In the genomic region with DNA sequence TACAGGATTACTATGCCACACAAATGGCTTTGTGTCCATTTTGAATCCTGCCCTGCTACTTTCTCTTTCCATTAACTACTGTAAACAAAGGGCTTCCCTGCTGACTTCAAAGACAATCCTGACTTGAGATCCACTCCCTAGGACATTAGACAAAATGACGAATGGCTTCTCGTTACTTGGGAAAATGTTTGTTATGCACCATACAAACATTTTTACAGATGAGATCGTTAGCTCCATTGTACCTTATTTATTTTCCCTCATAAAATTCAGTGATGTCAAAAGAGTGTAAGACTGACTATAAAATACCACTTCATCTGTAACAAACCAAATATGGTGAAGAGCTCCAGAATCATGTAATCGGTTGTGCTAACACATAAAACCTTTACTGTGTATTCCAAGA, we compare ENCODE assay signal across 1 cellular context.
TF ChIP-seq lines count a peak whose summit lies in the region.

No MANE protein-coding gene starts in this region.

TF ChIP-seq in HEK293, 187 proteins besides CTCF, POLR2A, EP300 and RAD21 (continued from another document and continues in another):
- TF ChIP-seq, protein P1, sequence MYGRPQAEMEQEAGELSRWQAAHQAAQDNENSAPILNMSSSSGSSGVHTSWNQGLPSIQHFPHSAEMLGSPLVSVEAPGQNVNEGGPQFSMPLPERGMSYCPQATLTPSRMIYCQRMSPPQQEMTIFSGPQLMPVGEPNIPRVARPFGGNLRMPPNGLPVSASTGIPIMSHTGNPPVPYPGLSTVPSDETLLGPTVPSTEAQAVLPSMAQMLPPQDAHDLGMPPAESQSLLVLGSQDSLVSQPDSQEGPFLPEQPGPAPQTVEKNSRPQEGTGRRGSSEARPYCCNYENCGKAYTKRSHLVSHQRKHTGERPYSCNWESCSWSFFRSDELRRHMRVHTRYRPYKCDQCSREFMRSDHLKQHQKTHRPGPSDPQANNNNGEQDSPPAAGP (tag by site-specific recombination; IDR thresholded peaks at IDR 0.05), result peak; percentile 66
- TF ChIP-seq GFI1B (tag by site-specific recombination; IDR thresholded peaks at IDR 0.05) (peak; percentile 83), ELK4 (IDR thresholded peaks at IDR 0.05; ENCODE audit: borderline replicate concordance, low read depth, low read length) (no peak), HOXD13 (CRISPR knock-in tag; IDR thresholded peaks at IDR 0.05; ENCODE audit: borderline replicate concordance) (peak; percentile 36; the same call in 1 of the 2 replicates), MEIS1 (CRISPR knock-in tag; IDR thresholded peaks at IDR 0.05; ENCODE audit: borderline replicate concordance) (no peak), ZNF2 (tag by site-specific recombination; IDR thresholded peaks at IDR 0.05) (peak; percentile 74; the same call in 1 of the 2 replicates), ZNF174 (tag by site-specific recombination; IDR thresholded peaks at IDR 0.05) (no peak), ZBTB7A (tag by site-specific recombination; IDR thresholded peaks at IDR 0.05; ENCODE audit: low read depth) (no peak), ZNF626 (tag by site-specific recombination; IDR thresholded peaks at IDR 0.05) (no peak), ZNF600 (tag by site-specific recombination; IDR thresholded peaks at IDR 0.05) (peak; percentile 74; the same call in 1 of the 2 replicates), ZNF544 (tag by site-specific recombination; IDR thresholded peaks at IDR 0.05) (no peak), RBAK (tag by site-specific recombination; IDR thresholded peaks at IDR 0.05) (no peak), ZNF211 (tag by site-specific recombination; IDR thresholded peaks at IDR 0.05; ENCODE audit: low read depth) (no peak), ZNF184 (tag by site-specific recombination; IDR thresholded peaks at IDR 0.05) (no peak), BCL11A (tag by site-specific recombination; IDR thresholded peaks at IDR 0.05; ENCODE audit: low read depth) (peak; percentile 66; the same call in 1 of the 2 replicates), ZNF341 (tag by site-specific recombination; IDR thresholded peaks at IDR 0.05; ENCODE audit: low read depth) (no peak), PRDM4 (tag by site-specific recombination; IDR thresholded peaks at IDR 0.05) (peak; percentile 90), OVOL3 (tag by site-specific recombination; IDR thresholded peaks at IDR 0.05) (peak; percentile 88), ZNF214 (tag by site-specific recombination; IDR thresholded peaks at IDR 0.05; ENCODE audit: borderline replicate concordance) (no peak), ZFP41 (tag by site-specific recombination; IDR thresholded peaks at IDR 0.05; ENCODE audit: borderline replicate concordance) (no peak), ZNF426 (tag by site-specific recombination; IDR thresholded peaks at IDR 0.05) (no peak), SCRT1 (tag by site-specific recombination; IDR thresholded peaks at IDR 0.05; ENCODE audit: borderline replicate concordance) (no peak), ZNF76 (tag by site-specific recombination; IDR thresholded peaks at IDR 0.05; ENCODE audit: borderline replicate concordance, low read depth) (peak; percentile 31; the same call in 1 of the 2 replicates), ZNF473 (tag by site-specific recombination; IDR thresholded peaks at IDR 0.05) (no peak), INSM2 (tag by site-specific recombination; IDR thresholded peaks at IDR 0.05) (peak; percentile 85), KLF7 (tag by site-specific recombination; IDR thresholded peaks at IDR 0.05; ENCODE audit: borderline replicate concordance) (0 out of 2 replicates have a peak, but pooled peaks have one; percentile 22), WT1 (tag by site-specific recombination; IDR thresholded peaks at IDR 0.05) (peak; percentile 99), GLI4 (tag by site-specific recombination; IDR thresholded peaks at IDR 0.05) (no peak), OSR2 (tag by site-specific recombination; IDR thresholded peaks at IDR 0.05) (peak; percentile 97), ZNF394 (tag by site-specific recombination; IDR thresholded peaks at IDR 0.05; ENCODE audit: borderline replicate concordance) (peak; percentile 52; the same call in 1 of the 2 replicates), ZNF354C (tag by site-specific recombination; IDR thresholded peaks at IDR 0.05; ENCODE audit: borderline replicate concordance, low read depth) (no peak), KLF1 (tag by site-specific recombination; IDR thresholded peaks at IDR 0.05) (no peak), ZNF146 (tag by site-specific recombination; IDR thresholded peaks at IDR 0.05) (no peak), PATZ1 (tag by site-specific recombination; IDR thresholded peaks at IDR 0.05) (no peak)
- TF ChIP-seq, protein P2, sequence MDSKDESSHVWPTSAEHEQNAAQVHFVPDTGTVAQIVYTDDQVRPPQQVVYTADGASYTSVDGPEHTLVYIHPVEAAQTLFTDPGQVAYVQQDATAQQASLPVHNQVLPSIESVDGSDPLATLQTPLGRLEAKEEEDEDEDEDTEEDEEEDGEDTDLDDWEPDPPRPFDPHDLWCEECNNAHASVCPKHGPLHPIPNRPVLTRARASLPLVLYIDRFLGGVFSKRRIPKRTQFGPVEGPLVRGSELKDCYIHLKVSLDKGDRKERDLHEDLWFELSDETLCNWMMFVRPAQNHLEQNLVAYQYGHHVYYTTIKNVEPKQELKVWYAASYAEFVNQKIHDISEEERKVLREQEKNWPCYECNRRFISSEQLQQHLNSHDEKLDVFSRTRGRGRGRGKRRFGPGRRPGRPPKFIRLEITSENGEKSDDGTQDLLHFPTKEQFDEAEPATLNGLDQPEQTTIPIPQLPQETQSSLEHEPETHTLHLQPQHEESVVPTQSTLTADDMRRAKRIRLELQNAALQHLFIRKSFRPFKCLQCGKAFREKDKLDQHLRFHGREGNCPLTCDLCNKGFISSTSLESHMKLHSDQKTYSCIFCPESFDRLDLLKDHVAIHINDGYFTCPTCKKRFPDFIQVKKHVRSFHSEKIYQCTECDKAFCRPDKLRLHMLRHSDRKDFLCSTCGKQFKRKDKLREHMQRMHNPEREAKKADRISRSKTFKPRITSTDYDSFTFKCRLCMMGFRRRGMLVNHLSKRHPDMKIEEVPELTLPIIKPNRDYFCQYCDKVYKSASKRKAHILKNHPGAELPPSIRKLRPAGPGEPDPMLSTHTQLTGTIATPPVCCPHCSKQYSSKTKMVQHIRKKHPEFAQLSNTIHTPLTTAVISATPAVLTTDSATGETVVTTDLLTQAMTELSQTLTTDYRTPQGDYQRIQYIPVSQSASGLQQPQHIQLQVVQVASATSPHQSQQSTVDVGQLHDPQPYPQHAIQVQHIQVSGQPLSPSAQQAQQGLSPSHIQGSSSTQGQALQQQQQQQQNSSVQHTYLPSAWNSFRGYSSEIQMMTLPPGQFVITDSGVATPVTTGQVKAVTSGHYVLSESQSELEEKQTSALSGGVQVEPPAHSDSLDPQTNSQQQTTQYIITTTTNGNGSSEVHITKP (tag by site-specific recombination; IDR thresholded peaks at IDR 0.05), result no peak
- TF ChIP-seq, protein P3, sequence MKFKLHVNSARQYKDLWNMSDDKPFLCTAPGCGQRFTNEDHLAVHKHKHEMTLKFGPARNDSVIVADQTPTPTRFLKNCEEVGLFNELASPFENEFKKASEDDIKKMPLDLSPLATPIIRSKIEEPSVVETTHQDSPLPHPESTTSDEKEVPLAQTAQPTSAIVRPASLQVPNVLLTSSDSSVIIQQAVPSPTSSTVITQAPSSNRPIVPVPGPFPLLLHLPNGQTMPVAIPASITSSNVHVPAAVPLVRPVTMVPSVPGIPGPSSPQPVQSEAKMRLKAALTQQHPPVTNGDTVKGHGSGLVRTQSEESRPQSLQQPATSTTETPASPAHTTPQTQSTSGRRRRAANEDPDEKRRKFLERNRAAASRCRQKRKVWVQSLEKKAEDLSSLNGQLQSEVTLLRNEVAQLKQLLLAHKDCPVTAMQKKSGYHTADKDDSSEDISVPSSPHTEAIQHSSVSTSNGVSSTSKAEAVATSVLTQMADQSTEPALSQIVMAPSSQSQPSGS (tag by site-specific recombination; IDR thresholded peaks at IDR 0.05; ENCODE audit: low read depth), result peak; percentile 42; the same call in 1 of the 2 replicates
- TF ChIP-seq, protein P4, sequence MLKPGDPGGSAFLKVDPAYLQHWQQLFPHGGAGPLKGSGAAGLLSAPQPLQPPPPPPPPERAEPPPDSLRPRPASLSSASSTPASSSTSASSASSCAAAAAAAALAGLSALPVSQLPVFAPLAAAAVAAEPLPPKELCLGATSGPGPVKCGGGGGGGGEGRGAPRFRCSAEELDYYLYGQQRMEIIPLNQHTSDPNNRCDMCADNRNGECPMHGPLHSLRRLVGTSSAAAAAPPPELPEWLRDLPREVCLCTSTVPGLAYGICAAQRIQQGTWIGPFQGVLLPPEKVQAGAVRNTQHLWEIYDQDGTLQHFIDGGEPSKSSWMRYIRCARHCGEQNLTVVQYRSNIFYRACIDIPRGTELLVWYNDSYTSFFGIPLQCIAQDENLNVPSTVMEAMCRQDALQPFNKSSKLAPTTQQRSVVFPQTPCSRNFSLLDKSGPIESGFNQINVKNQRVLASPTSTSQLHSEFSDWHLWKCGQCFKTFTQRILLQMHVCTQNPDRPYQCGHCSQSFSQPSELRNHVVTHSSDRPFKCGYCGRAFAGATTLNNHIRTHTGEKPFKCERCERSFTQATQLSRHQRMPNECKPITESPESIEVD (tag by site-specific recombination; IDR thresholded peaks at IDR 0.05), result peak; percentile 98
- TF ChIP-seq, protein P5, sequence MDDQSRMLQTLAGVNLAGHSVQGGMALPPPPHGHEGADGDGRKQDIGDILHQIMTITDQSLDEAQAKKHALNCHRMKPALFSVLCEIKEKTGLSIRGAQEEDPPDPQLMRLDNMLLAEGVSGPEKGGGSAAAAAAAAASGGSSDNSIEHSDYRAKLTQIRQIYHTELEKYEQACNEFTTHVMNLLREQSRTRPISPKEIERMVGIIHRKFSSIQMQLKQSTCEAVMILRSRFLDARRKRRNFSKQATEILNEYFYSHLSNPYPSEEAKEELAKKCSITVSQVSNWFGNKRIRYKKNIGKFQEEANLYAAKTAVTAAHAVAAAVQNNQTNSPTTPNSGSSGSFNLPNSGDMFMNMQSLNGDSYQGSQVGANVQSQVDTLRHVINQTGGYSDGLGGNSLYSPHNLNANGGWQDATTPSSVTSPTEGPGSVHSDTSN (CRISPR knock-in tag; IDR thresholded peaks at IDR 0.05), result no peak
- TF ChIP-seq, protein P6, sequence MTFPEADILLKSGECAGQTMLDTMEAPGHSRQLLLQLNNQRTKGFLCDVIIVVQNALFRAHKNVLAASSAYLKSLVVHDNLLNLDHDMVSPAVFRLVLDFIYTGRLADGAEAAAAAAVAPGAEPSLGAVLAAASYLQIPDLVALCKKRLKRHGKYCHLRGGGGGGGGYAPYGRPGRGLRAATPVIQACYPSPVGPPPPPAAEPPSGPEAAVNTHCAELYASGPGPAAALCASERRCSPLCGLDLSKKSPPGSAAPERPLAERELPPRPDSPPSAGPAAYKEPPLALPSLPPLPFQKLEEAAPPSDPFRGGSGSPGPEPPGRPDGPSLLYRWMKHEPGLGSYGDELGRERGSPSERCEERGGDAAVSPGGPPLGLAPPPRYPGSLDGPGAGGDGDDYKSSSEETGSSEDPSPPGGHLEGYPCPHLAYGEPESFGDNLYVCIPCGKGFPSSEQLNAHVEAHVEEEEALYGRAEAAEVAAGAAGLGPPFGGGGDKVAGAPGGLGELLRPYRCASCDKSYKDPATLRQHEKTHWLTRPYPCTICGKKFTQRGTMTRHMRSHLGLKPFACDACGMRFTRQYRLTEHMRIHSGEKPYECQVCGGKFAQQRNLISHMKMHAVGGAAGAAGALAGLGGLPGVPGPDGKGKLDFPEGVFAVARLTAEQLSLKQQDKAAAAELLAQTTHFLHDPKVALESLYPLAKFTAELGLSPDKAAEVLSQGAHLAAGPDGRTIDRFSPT (tag by site-specific recombination; IDR thresholded peaks at IDR 0.05), result peak; percentile 88
